21 cellular contexts compared by ENCODE assay signal in genomic region chr15:20294651-20295237, GRCh38.
DNase-seq lines count a peak whose midpoint lies in the region; TF ChIP-seq lines count a peak whose summit lies in the region.
"Had no signal": no experiment of that assay in that cellular context is flagged by ENCODE, and none has a peak within 500 bp of the region (broad histone marks: within the 10 kb centered on the region; RNA-seq: fewer than 3 reads in every experiment).

No MANE protein-coding gene starts in this region.

- no peaks in the 10 kb centered on the region for H3K36me3 Mint-ChIP-seq in T-helper 2 cell treated with Interferon-gamma antibody and Interleukin-4, amounts not matched to agents 5 μg/mL and 100 μg/mL, for 36 hours (ENCODE audit: low read depth)
- H3K36me3 Mint-ChIP-seq: activated naive CD8-positive, alpha-beta T cell treated with anti-CD3 and anti-CD28 coated beads, Interleukin-2, amount 10 ng/mL, durations not matched to agents 7 days and 5 days; memory B cell had no signal

- H3K9me3 Mint-ChIP-seq in T-helper 2 cell treated with Interferon-gamma antibody and Interleukin-4, amounts not matched to agents 5 μg/mL and 100 μg/mL, for 36 hours: no peaks in the 10 kb centered on the region
- H3K9me3 Mint-ChIP-seq: activated naive CD8-positive, alpha-beta T cell treated with anti-CD3 and anti-CD28 coated beads, Interleukin-2, amount 10 ng/mL, durations not matched to agents 7 days and 5 days had no signal

- H3K4me1 Mint-ChIP-seq in T-helper 2 cell treated with Interferon-gamma antibody and Interleukin-4, amounts not matched to agents 5 μg/mL and 100 μg/mL, for 36 hours (ENCODE audit: low read depth): no peaks in the 10 kb centered on the region
- H3K4me1 Mint-ChIP-seq: activated CD4-positive, alpha-beta memory T cell treated with anti-CD3 and anti-CD28 coated beads, Interleukin-2, amount 10 ng/mL, durations not matched to agents 7 days and 5 days; activated naive CD8-positive, alpha-beta T cell treated with anti-CD3 and anti-CD28 coated beads, Interleukin-2, amount 10 ng/mL, durations not matched to agents 7 days and 5 days; memory B cell; neural crest cell had no signal

- H3K36me3 ChIP-seq in HUES64 (ENCODE audit: insufficient read depth, low read length): no peaks in the 10 kb centered on the region
- H3K36me3 ChIP-seq in spleen: no peaks in the 10 kb centered on the region
- H3K36me3 ChIP-seq: colonic mucosa, heart right ventricle, thoracic aorta had no signal

- peaks cover 84% of the 10 kb centered on the region for H3K9me3 ChIP-seq in HUES64 (ENCODE audit: insufficient read depth, low read depth, low read length)
- peaks cover 0 to 32% (median 8%) of the 10 kb centered on the region in 8 donors for H3K9me3 ChIP-seq in spleen
- H3K9me3 ChIP-seq: body of pancreas, thoracic aorta had no signal

- TF ChIP-seq POLR2A in spleen (IDR thresholded peaks at IDR 0.05): no peak

- no peak overlapping the region for H3K9ac ChIP-seq in HUES64 (ENCODE audit: low read depth, low read length)

- intact Hi-C loops in spleen (cut with DNase I; ENCODE audit: low total_unique reads): no loop called here

- H3K4me1 ChIP-seq in HUES64 (ENCODE audit: insufficient read depth, low read length) (no peaks in the 10 kb centered on the region), spleen (no peaks in the 10 kb centered on the region)
- H3K4me1 ChIP-seq: body of pancreas, colonic mucosa, heart right ventricle had no signal

- TF ChIP-seq CTCF in spleen (IDR thresholded peaks at IDR 0.05 in 8 of 11, conservative IDR thresholded peaks at IDR 0.05 in 3 of 11): no peak

- no peak overlapping the region for H3K4me3 Mint-ChIP-seq in T-helper 2 cell treated with Interferon-gamma antibody and Interleukin-4, amounts not matched to agents 5 μg/mL and 100 μg/mL, for 36 hours
- H3K4me3 Mint-ChIP-seq: activated CD4-positive, alpha-beta memory T cell treated with anti-CD3 and anti-CD28 coated beads, Interleukin-2, amount 10 ng/mL, durations not matched to agents 7 days and 5 days; activated naive CD8-positive, alpha-beta T cell treated with anti-CD3 and anti-CD28 coated beads, Interleukin-2, amount 10 ng/mL, durations not matched to agents 7 days and 5 days; memory B cell; neural crest cell had no signal

- H3K27me3 ChIP-seq in HUES64 (ENCODE audit: insufficient read depth, low read length): no peaks in the 10 kb centered on the region
- H3K27me3 ChIP-seq in spleen (replicated peaks in 1 of 7): peaks cover 0 to 8% (median 0%) of the 10 kb centered on the region in 7 donors
- H3K27me3 ChIP-seq: body of pancreas, colonic mucosa had no signal

- H3K27ac ChIP-seq in HUES64 (ENCODE audit: low read depth, low read length) (no peak overlapping the region), spleen (no peak overlapping the region)
- H3K27ac ChIP-seq: 22Rv1, body of pancreas, colonic mucosa, heart right ventricle, thoracic aorta had no signal

- 93% methylated on average over 80 of the region's 80 CpGs for WGBS in HUES64
- 65 to 84% (median 79%) methylated on average over 61 to 80 of the region's 80 CpGs for WGBS in spleen, 5 donors

- no peak overlapping the region for H3K27ac Mint-ChIP-seq in T-helper 2 cell treated with Interferon-gamma antibody and Interleukin-4, amounts not matched to agents 5 μg/mL and 100 μg/mL, for 36 hours
- H3K27ac Mint-ChIP-seq: activated CD4-positive, alpha-beta memory T cell treated with anti-CD3 and anti-CD28 coated beads, Interleukin-2, amount 10 ng/mL, durations not matched to agents 7 days and 5 days; activated naive CD8-positive, alpha-beta T cell treated with anti-CD3 and anti-CD28 coated beads, Interleukin-2, amount 10 ng/mL, durations not matched to agents 7 days and 5 days; memory B cell had no signal

- no peaks in the 10 kb centered on the region for H3K27me3 Mint-ChIP-seq in T-helper 2 cell treated with Interferon-gamma antibody and Interleukin-4, amounts not matched to agents 5 μg/mL and 100 μg/mL, for 36 hours (ENCODE audit: low read depth)
- H3K27me3 Mint-ChIP-seq: activated CD4-positive, alpha-beta memory T cell treated with anti-CD3 and anti-CD28 coated beads, Interleukin-2, amount 10 ng/mL, durations not matched to agents 7 days and 5 days; activated naive CD8-positive, alpha-beta T cell treated with anti-CD3 and anti-CD28 coated beads, Interleukin-2, amount 10 ng/mL, durations not matched to agents 7 days and 5 days; memory B cell had no signal

- DNase-seq in T-helper 2 cell treated with Interferon-gamma antibody and Interleukin-4, amounts not matched to agents 5 μg/mL and 100 μg/mL, for 36 hours (ENCODE audit: low spot score): peak; percentile 5
- DNase-seq in T-helper 2 cell (no peak), islet precursor cell (peak; percentile 66), spleen (peak; percentile 83), SKM-1 treated with dmso at 0.1 percent for 144 hours (lab: John Stamatoyannopoulos, UW; ENCODE audit: unreplicated experiment) (no peak), NCI-H2227 treated with DMSO at 0.1 percent for 48 hours (lab: John Stamatoyannopoulos, UW) (no peak), NCI-H1105 treated with DMSO at 0.1 percent for 48 hours (lab: John Stamatoyannopoulos, UW) (no peak)
- DNase-seq: activated CD4-positive, alpha-beta memory T cell treated with anti-CD3 and anti-CD28 coated beads, Interleukin-2, amount 10 ng/mL, durations not matched to agents 7 days and 5 days; activated naive CD8-positive, alpha-beta T cell treated with anti-CD3 and anti-CD28 coated beads, Interleukin-2, amount 10 ng/mL, durations not matched to agents 7 days and 5 days; activated T-cell treated with anti-CD3 and anti-CD28 coated beads, Interleukin-2, amount 50 U/mL, for 48 hours; body of pancreas; colonic mucosa; heart right ventricle; Karpas-422; NCI-H2081 treated with DMSO at 0.1 percent for 48 hours; NCI-H510A had no signal

- H3K4me3 ChIP-seq in HUES64 (ENCODE audit: low read length): peak overlapping the region; percentile 16; the same call in 1 of the 2 replicates
- no peak overlapping the region for H3K4me3 ChIP-seq in spleen
- H3K4me3 ChIP-seq: body of pancreas, colonic mucosa, heart right ventricle, thoracic aorta had no signal

Comparison
In these comparisons a context has a peak if more than half of its experiments do, and no peak if none do; other contexts are left out.
1. DNase-seq: peak in T-helper 2 cell treated with Interferon-gamma antibody and Interleukin-4, amounts not matched to agents 5 μg/mL and 100 μg/mL, for 36 hours (single experiment), islet precursor cell (single experiment) and spleen (single experiment); none in T-helper 2 cell (0 of 5), SKM-1 treated with dmso at 0.1 percent for 144 hours (single experiment), NCI-H2227 treated with DMSO at 0.1 percent for 48 hours (single experiment) and NCI-H1105 treated with DMSO at 0.1 percent for 48 hours (single experiment).